17 cellular contexts compared by ENCODE assay signal in genomic region chr18:26502834-26503233, GRCh38. TPM values are rescaled to one million over a fixed set of nuclear protein-coding genes. Genes with fewer than 3 reads are reported as not detected.
A peak's percentile ranks its signal among the peaks of the same experiment; 100 is the strongest.
DNase-seq lines count a peak whose midpoint lies in the region; ATAC-seq, FAIRE-seq and TF ChIP-seq lines count a peak whose summit lies in the region.
"Had no signal": no experiment of that assay in that cellular context is flagged by ENCODE, and none has a peak within 500 bp of the region (broad histone marks: within the 10 kb centered on the region; RNA-seq: fewer than 3 reads in every experiment).

No MANE protein-coding gene starts in this region.

- peaks cover 11 to 13% of the 10 kb centered on the region in 2 experiments for H3K36me3 ChIP-seq in SK-N-SH (replicated peaks in 1 of 2; ENCODE audit: control insufficient read depth in 1 of 2, insufficient read depth in 2 of 2, low read length in 1 of 2)
- H3K36me3 ChIP-seq in keratinocyte (ENCODE audit: control insufficient read depth in 2 of 2, extremely low read depth in 1 of 2, insufficient read depth in 2 of 2, low read length in 2 of 2): peaks cover 5 to 13% of the 10 kb centered on the region in 2 experiments

- TF ChIP-seq EP300 in SK-N-SH (IDR thresholded peaks at IDR 0.05; ENCODE audit: borderline replicate concordance in 1 of 2, low read depth in 1 of 2, low read length in 1 of 2): no peak

- ATAC-seq in SK-N-SH treated with all-trans-retinoic acid at 6 μM for 48 hours: no peak
- no peak for ATAC-seq in T-helper 17 cell
- ATAC-seq: GM23338, Right ventricle myocardium inferior had no signal

- H3K79me2 ChIP-seq in SK-N-SH (ENCODE audit: insufficient read depth) (0 out of 2 replicates have a peak, but pooled peaks cover 3% of the 10 kb centered on the region), keratinocyte (ENCODE audit: control insufficient read depth, insufficient read depth, low read length) (peaks cover 13% of the 10 kb centered on the region)

- FAIRE-seq in keratinocyte (lab: Jason Lieb, UNC): peak; percentile 70
- FAIRE-seq: GM12891, RCC 7860 had no signal

- peak overlapping the region; percentile 45; the same call in 1 of the 2 replicates for H2AFZ ChIP-seq in SK-N-SH (ENCODE audit: low read depth)
- H2AFZ ChIP-seq in keratinocyte (ENCODE audit: control insufficient read depth, low read length): peak overlapping the region; percentile 19
- H2AFZ ChIP-seq: GM23338 had no signal

- no peaks in the 10 kb centered on the region for H3F3A ChIP-seq in SK-N-SH (replicated peaks; ENCODE audit: insufficient read depth)

- H3K4me2 ChIP-seq in SK-N-SH (peak overlapping the region; percentile 65; the same call in 1 of the 2 replicates), keratinocyte (ENCODE audit: control insufficient read depth, extremely low read depth, insufficient read depth, low read depth, low read length) (peak overlapping the region; percentile 69)
- H3K4me2 ChIP-seq: GM23338 had no signal

- TF ChIP-seq RAD21 in SK-N-SH (IDR thresholded peaks at IDR 0.05; ENCODE audit: low read length): no peak

- H3K9me2 ChIP-seq in SK-N-SH: no peaks in the 10 kb centered on the region

- peaks cover 2% of the 10 kb centered on the region for H3K9me1 ChIP-seq in keratinocyte (ENCODE audit: control insufficient read depth, extremely low read depth, insufficient read depth, low read length)

- POLR2A ChIA-PET in SK-N-SH (lab: Yijun Ruan, JAX): no interaction called here

- H3K4me3 ChIP-seq in SK-N-SH (ENCODE audit: low read depth in 2 of 2, low read length in 1 of 2) (no peak overlapping the region), keratinocyte (ENCODE audit: control insufficient read depth in 2 of 3, extremely low read depth in 1 of 3, insufficient read depth in 2 of 3, low read depth in 1 of 3, low read length in 3 of 3) (no peak overlapping the region)
- H3K4me3 ChIP-seq: GM23338 had no signal

- H3K27ac ChIP-seq in SK-N-SH (ENCODE audit: low read depth in 2 of 2, low read length in 1 of 2) (peak overlapping the region in 1 of 2 experiments; percentile 90; a peak in 2 of 4 replicates), keratinocyte (ENCODE audit: control insufficient read depth, insufficient read depth, low read length) (peak overlapping the region; percentile 59)

- dilution Hi-C loops in keratinocyte (cut with MboI; ENCODE audit: extremely low pct_ligation_motif_present, low sequenced_read_pairs): no loop called here

- no peaks in the 10 kb centered on the region for H3K27me3 Mint-ChIP-seq in T-helper 17 cell
- H3K27me3 Mint-ChIP-seq: B cell had no signal

- peak overlapping the region; percentile 18; the same call in 1 of the 2 replicates for H3K9ac ChIP-seq in SK-N-SH
- H3K9ac ChIP-seq in keratinocyte (ENCODE audit: control insufficient read depth, extremely low read depth, insufficient read depth, low read length): no peak overlapping the region

- H4K20me1 ChIP-seq in SK-N-SH (ENCODE audit: insufficient read depth): no peaks in the 10 kb centered on the region
- H4K20me1 ChIP-seq in keratinocyte (ENCODE audit: control insufficient read depth, extremely low read depth, insufficient read depth, low read length): no peaks in the 10 kb centered on the region

- 91% methylated on average over 4 of the region's 4 CpGs for WGBS in SK-N-SH (ENCODE audit: low lambda C conversion rate)

- DNase-seq in SK-N-SH: no peak
- no peak for DNase-seq in T-helper 17 cell
- DNase-seq in keratinocyte (ENCODE audit: low read depth, low spot score): no peak
- no peak for DNase-seq in NCI-H1105 (lab: John Stamatoyannopoulos, UW)
- DNase-seq in SHP77 treated with DMSO at 0.1 percent for 48 hours (lab: John Stamatoyannopoulos, UW): no peak
- DNase-seq in NOMO-1 (lab: John Stamatoyannopoulos, UW; ENCODE audit: unreplicated experiment in 2 of 2): no peak
- DNase-seq: DMS 273 treated with DMSO at 0.1 percent for 48 hours, EL, NCI-H187, NCI-H2227 treated with DMSO at 0.1 percent for 48 hours, NCI-H510A treated with DMSO at 0.1 percent for 48 hours had no signal

- H3K27ac Mint-ChIP-seq in T-helper 17 cell: peak overlapping the region; percentile 39
- H3K27ac Mint-ChIP-seq: B cell, GM23338 had no signal

- no peaks in the 10 kb centered on the region for H3K27me3 ChIP-seq in SK-N-SH (ENCODE audit: insufficient read depth)
- H3K27me3 ChIP-seq in keratinocyte (ENCODE audit: control insufficient read depth, extremely low read depth, insufficient read depth, low read length): no peaks in the 10 kb centered on the region

- H3K4me1 Mint-ChIP-seq in T-helper 17 cell: no peaks in the 10 kb centered on the region
- H3K4me1 Mint-ChIP-seq: B cell, GM23338 had no signal

- H3K36me3 Mint-ChIP-seq in T-helper 17 cell (ENCODE audit: low read depth): peaks cover 2% of the 10 kb centered on the region

- no peak overlapping the region for H3K4me3 Mint-ChIP-seq in T-helper 17 cell
- H3K4me3 Mint-ChIP-seq: B cell, GM23338 had no signal

- TF ChIP-seq CTCF in SK-N-SH (IDR thresholded peaks at IDR 0.05) (no peak), keratinocyte (optimal IDR thresholded peaks at IDR 0.05 in 1 of 3, IDR thresholded peaks at IDR 0.05 in 1 of 3, conservative IDR thresholded peaks at IDR 0.05 in 1 of 3; ENCODE audit: extremely low read depth in 1 of 3, insufficient read depth in 2 of 3, low read length in 3 of 3) (no peak)

- CTCF ChIA-PET in SK-N-SH (lab: Yijun Ruan, JAX): no interaction called here

- H3K9me3 ChIP-seq in SK-N-SH (no peaks in the 10 kb centered on the region), T-helper 17 cell (ENCODE audit: control insufficient read depth, low read length, poor library complexity, severe bottlenecking) (no peaks in the 10 kb centered on the region), keratinocyte (ENCODE audit: control insufficient read depth, low read depth, low read length) (no peaks in the 10 kb centered on the region)

- H3K4me1 ChIP-seq in SK-N-SH (ENCODE audit: control insufficient read depth in 1 of 2, insufficient read depth in 2 of 2, low read depth in 1 of 2, low read length in 1 of 2) (peaks cover 0 to 23% of the 10 kb centered on the region in 2 experiments; a peak in 2 of 4 replicates), keratinocyte (ENCODE audit: control insufficient read depth, extremely low read depth, insufficient read depth, low read length) (peaks cover 12% of the 10 kb centered on the region)

TF ChIP-seq in SK-N-SH, 30 proteins besides CTCF, POLR2A, EP300 and RAD21 (continues in another document):
- TF ChIP-seq JUND (IDR thresholded peaks at IDR 0.05): no peak
- TF ChIP-seq SMC3 (IDR thresholded peaks at IDR 0.05; ENCODE audit: low read depth, low read length): no peak
- TF ChIP-seq SIN3A (IDR thresholded peaks at IDR 0.05; ENCODE audit: borderline replicate concordance, low read depth, low read length): no peak
- TF ChIP-seq TCF12 (IDR thresholded peaks at IDR 0.05): no peak
- TF ChIP-seq FOSL2 (IDR thresholded peaks at IDR 0.05; ENCODE audit: borderline replicate concordance, low read depth): no peak
- TF ChIP-seq EZH2phosphoT487 (IDR thresholded peaks at IDR 0.05; ENCODE audit: borderline replicate concordance, low read depth): no peak

TF ChIP-seq in SK-N-SH treated with all-trans-retinoic acid at 6 μM for 48 hours, 23 proteins besides CTCF, POLR2A, EP300 and RAD21:
- TF ChIP-seq ESRRG (CRISPR knock-in tag; IDR thresholded peaks at IDR 0.05): no peak
- no peak for TF ChIP-seq CREB5 (CRISPR knock-in tag; IDR thresholded peaks at IDR 0.05; ENCODE audit: low read depth)
- TF ChIP-seq RARB (CRISPR knock-in tag; IDR thresholded peaks at IDR 0.05): no peak
- no peak for TF ChIP-seq ZFP30 (CRISPR knock-in tag; IDR thresholded peaks at IDR 0.05)
- TF ChIP-seq ZC3H10 (CRISPR knock-in tag; IDR thresholded peaks at IDR 0.05): no peak
- no peak for TF ChIP-seq CSDC2 (CRISPR knock-in tag; IDR thresholded peaks at IDR 0.05)
- TF ChIP-seq GLIS3 (CRISPR knock-in tag; IDR thresholded peaks at IDR 0.05): no peak

RNA-seq across cellular contexts. Expression of gene KCTD1, which starts 45.5 kb away (rescaled TPM):
- polyA plus RNA-seq in SK-N-SH (2012; rRNA removed) (6.4 and 12.8 TPM in 2 replicates), keratinocyte (18.7 to 57.6 TPM (median 32.1 TPM) in 3 replicates)
- polyA plus RNA-seq in SK-N-SH (2012; cell fraction: cytosol; rRNA removed): 12.7 and 15.4 TPM in 2 replicates
- polyA plus RNA-seq in SK-N-SH (2012; cell fraction: nucleus; rRNA removed): 11.7 and 14.7 TPM in 2 replicates
- 1 to 10 TPM; 2.8 to 2.9 TPM for total RNA-seq in T-helper 17 cell
- polyA plus RNA-seq in keratinocyte (2011; ENCODE audit: low read depth): 48.7 TPM
- polyA plus RNA-seq in keratinocyte (2011; cell fraction: cytosol; rRNA removed): 47.7 and 50.2 TPM in 2 replicates
- 33.7 and 34.6 TPM in 2 replicates for polyA plus RNA-seq in keratinocyte (2011; cell fraction: nucleus; rRNA removed)
- 49.3 and 53.0 TPM in 2 replicates for polyA plus RNA-seq in keratinocyte (2012; ENCODE audit: low replicate concordance)
- 33.7 to 42.3 TPM (median 35.1 TPM) in 3 replicates for polyA minus RNA-seq in keratinocyte
- 30.9 TPM for polyA minus RNA-seq in keratinocyte (2011; cell fraction: cytosol; rRNA and poly(A)+ RNA removed)
- polyA minus RNA-seq in keratinocyte (2011; cell fraction: nucleus; rRNA and poly(A)+ RNA removed): 25.3 and 31.6 TPM in 2 replicates
